9 cellular contexts compared by ENCODE assay signal in genomic region chr6:43516367-43516696, GRCh38. TPM values are rescaled to one million over a fixed set of nuclear protein-coding genes. Genes with fewer than 3 reads are reported as not detected.
A peak's percentile ranks its signal among the peaks of the same experiment; 100 is the strongest.
DNase-seq lines count a peak whose midpoint lies in the region; ATAC-seq and TF ChIP-seq lines count a peak whose summit lies in the region.
"Had no signal": no experiment of that assay in that cellular context is flagged by ENCODE, and none has a peak within 500 bp of the region (broad histone marks: within the 10 kb centered on the region; RNA-seq: fewer than 3 reads in every experiment).

No MANE protein-coding gene starts in this region.

- no peak for TF ChIP-seq RAD21 in IMR-90 (IDR thresholded peaks at IDR 0.05; ENCODE audit: low read length)
- no peak for TF ChIP-seq RAD21 in neural cell (conservative IDR thresholded peaks at IDR 0.05)

- CTCF ChIA-PET in BJ (lab: Yijun Ruan, JAX) (interaction anchor here (0.8 to 1.9 kb wide), 7 partner anchors 9 to 253 kb away, joined by 3 to 11 read pairs (median 3); no protein-coding TSS in a partner anchor), IMR-90 (lab: Yijun Ruan, JAX) (interaction anchor here (1.1 kb wide), 1 partner anchor 9 kb away, joined by 3 read pairs; no protein-coding TSS in a partner anchor)

- H3K9me3 ChIP-seq in IMR-90 (ENCODE audit: control insufficient read depth, insufficient read depth, low read length) (no peaks in the 10 kb centered on the region), endocrine pancreas (ENCODE audit: control insufficient read depth, low read length) (no peaks in the 10 kb centered on the region), neural cell (ENCODE audit: low read length) (no peaks in the 10 kb centered on the region)

- no peaks in the 10 kb centered on the region for H3K27me3 ChIP-seq in BJ (ENCODE audit: control insufficient read depth, insufficient read depth, low read length)
- no peaks in the 10 kb centered on the region for H3K27me3 ChIP-seq in IMR-90 (ENCODE audit: control insufficient read depth, insufficient read depth, low read length)
- no peaks in the 10 kb centered on the region for H3K27me3 ChIP-seq in endocrine pancreas (ENCODE audit: control insufficient read depth, insufficient read depth, low read length)
- no peaks in the 10 kb centered on the region for H3K27me3 ChIP-seq in neural cell (ENCODE audit: insufficient read depth, low read depth, low read length)

- no peak overlapping the region; the same call in 2 of the 3 replicates for H2BK15ac ChIP-seq in IMR-90 (ENCODE audit: low read depth, low read length)

- H3K9me1 ChIP-seq in IMR-90 (ENCODE audit: insufficient read depth, low read length): 0 out of 2 replicates have a peak, but pooled peaks cover 9% of the 10 kb centered on the region

- dilution Hi-C loops in IMR-90 (cut with HindIII; ENCODE audit: low sequenced_read_pairs, unreplicated experiment): no loop called here

- intact Hi-C loops in IMR-90 (cut with micrococcal nuclease): no loop called here

- TF ChIP-seq POLR2A in IMR-90 (IDR thresholded peaks at IDR 0.05; ENCODE audit: low read depth, low read length): no peak

- H2AK5ac ChIP-seq in IMR-90 (ENCODE audit: low read depth, low read length): peak overlapping the region; percentile 85

- H3F3A ChIP-seq in neural cell (ENCODE audit: insufficient read depth, low read length, poor library complexity, severe bottlenecking): no peaks in the 10 kb centered on the region

- TF ChIP-seq CTCF in BJ (IDR thresholded peaks at IDR 0.05; ENCODE audit: insufficient read depth, low read depth, low read length) (no peak), IMR-90 (conservative IDR thresholded peaks at IDR 0.05; ENCODE audit: low read depth, low read length) (no peak), neural cell (IDR thresholded peaks at IDR 0.05; ENCODE audit: poor library complexity, severe bottlenecking) (no peak), GM13976 (IDR thresholded peaks at IDR 0.05; ENCODE audit: borderline replicate concordance, control extremely low read depth, extremely low read depth, insufficient read depth, missing control alignments) (no peak), glutamatergic neuron (IDR thresholded peaks at IDR 0.05; ENCODE audit: partially characterized antibody, unreplicated experiment) (no peak)

- peak overlapping the region; percentile 76 for H3K14ac ChIP-seq in IMR-90 (replicated peaks; ENCODE audit: low read depth, low read length)

- no peak for DNase-seq in BJ (ENCODE audit: low read depth)
- DNase-seq in IMR-90: no peak
- DNase-seq in activated CD4-positive, alpha-beta T cell treated with anti-CD3 and anti-CD28 coated beads, Interleukin-2, amount 50 U/mL, for 48 hours: no peak
- DNase-seq in GM13976 (ENCODE audit: low spot score): no peak
- no peak for DNase-seq in glutamatergic neuron

- 0% methylated on average over 2 of the region's 10 CpGs; no CpG with 5 or more reads in 1 of the 2 experiments for WGBS in IMR-90 (ENCODE audit: extremely low coverage in 2 of 2, insufficient read length in 1 of 2), 2 experiments

- no peak overlapping the region for H3K27ac Mint-ChIP-seq in glutamatergic neuron (ENCODE audit: unreplicated experiment)
- H3K27ac Mint-ChIP-seq: activated naive CD8-positive, alpha-beta T cell had no signal

- no peaks in the 10 kb centered on the region for H3K9me2 ChIP-seq in neural cell (ENCODE audit: insufficient read depth, low read length)

- in situ Hi-C loops in IMR-90 (cut with MboI; ENCODE audit: low sequenced_read_pairs): no loop called here
- in situ Hi-C loops in GM13976 (cut with MboI; ENCODE audit: low sequenced_read_pairs, unreplicated experiment): no loop called here

- peaks cover 8% of the 10 kb centered on the region for H3K27me3 Mint-ChIP-seq in glutamatergic neuron (ENCODE audit: unreplicated experiment)
- H3K27me3 Mint-ChIP-seq: activated naive CD8-positive, alpha-beta T cell had no signal

- H3K9me3 Mint-ChIP-seq in glutamatergic neuron (ENCODE audit: unreplicated experiment): peaks cover 2% of the 10 kb centered on the region

- H3K4me1 ChIP-seq in IMR-90 (ENCODE audit: control insufficient read depth, insufficient read depth, low read length): peaks cover 9% of the 10 kb centered on the region
- peaks cover 8% of the 10 kb centered on the region for H3K4me1 ChIP-seq in endocrine pancreas (ENCODE audit: control insufficient read depth, insufficient read depth, low read length)

- H3K9ac ChIP-seq in IMR-90 (ENCODE audit: low read depth, low read length) (peak overlapping the region; percentile 90), endocrine pancreas (ENCODE audit: control insufficient read depth, insufficient read depth, low read length) (peak overlapping the region; percentile 96), neural cell (ENCODE audit: low read length) (peak overlapping the region; percentile 99)

- H2AK9ac ChIP-seq in IMR-90 (replicated peaks; ENCODE audit: low read depth, low read length, poor library complexity): peak overlapping the region; percentile 99

- peak overlapping the region; percentile 86 for H3K4ac ChIP-seq in IMR-90 (ENCODE audit: low read depth, low read length)

- no peak for TF ChIP-seq EP300 in neural cell (conservative IDR thresholded peaks at IDR 0.05; ENCODE audit: poor library complexity, severe bottlenecking)

- BruUV-seq in IMR-90 (replicated peaks; lab: Mats Ljungman, UMichigan): TSS peak; percentile 70

- H2AFZ ChIP-seq in IMR-90 (replicated peaks; ENCODE audit: low read length, poor library complexity): peak overlapping the region; percentile 98
- peak overlapping the region; percentile 81 for H2AFZ ChIP-seq in neural cell (ENCODE audit: low read depth, low read length)

- H3K36me3 ChIP-seq in BJ (ENCODE audit: control insufficient read depth, insufficient read depth, low read length) (peaks cover 38% of the 10 kb centered on the region), IMR-90 (ENCODE audit: control insufficient read depth, insufficient read depth, low read length) (peaks cover 54% of the 10 kb centered on the region), endocrine pancreas (ENCODE audit: control insufficient read depth, insufficient read depth, low read length) (peaks cover 3% of the 10 kb centered on the region), neural cell (ENCODE audit: insufficient read depth, low read length) (no peaks in the 10 kb centered on the region)

- H3K27ac ChIP-seq in IMR-90 (ENCODE audit: insufficient read depth, low read length): peak overlapping the region; percentile 72
- H3K27ac ChIP-seq in neural cell (ENCODE audit: low read length): peak overlapping the region; percentile 95

- H4K20me1 ChIP-seq in IMR-90 (ENCODE audit: insufficient read depth, low read length): peaks cover 3% of the 10 kb centered on the region; the same call in 1 of the 2 replicates
- H4K20me1 ChIP-seq in neural cell (ENCODE audit: insufficient read depth): no peaks in the 10 kb centered on the region

- H3K4me2 ChIP-seq in IMR-90 (ENCODE audit: low read depth, low read length): peak overlapping the region; percentile 72
- H3K4me2 ChIP-seq in neural cell (ENCODE audit: low read length): peak overlapping the region; percentile 81

- H3K56ac ChIP-seq in IMR-90 (ENCODE audit: extremely low read depth, insufficient read depth, low read length): peak overlapping the region; percentile 81

- H3K18ac ChIP-seq in IMR-90 (ENCODE audit: low read depth, low read length): no peak overlapping the region

- ATAC-seq in IMR-90 (ENCODE audit: low read depth) (no peak), HG02798 (IDR thresholded peaks at IDR 0.05; ENCODE audit: poor library complexity, unreplicated experiment) (no peak)

- H3K36me3 Mint-ChIP-seq in glutamatergic neuron (ENCODE audit: unreplicated experiment): peaks cover 8% of the 10 kb centered on the region

- H4K8ac ChIP-seq in IMR-90 (ENCODE audit: low read depth in 2 of 2, low read length in 2 of 2): peak overlapping the region; percentile 70 to 90

- POLR2A ChIA-PET in BJ (lab: Charles Lee): no interaction called here
- POLR2A ChIA-PET in IMR-90 (lab: Charles Lee; ENCODE audit: unreplicated experiment): no interaction called here

- H3K79me1 ChIP-seq in IMR-90 (ENCODE audit: low read depth in 1 of 2, low read length in 2 of 2): peaks cover 29 to 54% of the 10 kb centered on the region in 2 experiments

- H3K4me3 ChIP-seq in BJ (ENCODE audit: low read depth, low read length): peak overlapping the region; percentile 92
- H3K4me3 ChIP-seq in IMR-90 (ENCODE audit: insufficient read depth, low read depth, low read length): peak overlapping the region; percentile 80
- H3K4me3 ChIP-seq in endocrine pancreas (ENCODE audit: control insufficient read depth, insufficient read depth, low read length): peak overlapping the region; percentile 88
- H3K4me3 ChIP-seq in neural cell (ENCODE audit: low read length): peak overlapping the region; percentile 99

- no peak overlapping the region for H3K4me3 Mint-ChIP-seq in glutamatergic neuron (ENCODE audit: unreplicated experiment)
- H3K4me3 Mint-ChIP-seq: activated naive CD8-positive, alpha-beta T cell had no signal

- H3K4me1 Mint-ChIP-seq in glutamatergic neuron (ENCODE audit: low read depth, unreplicated experiment): peaks cover 12% of the 10 kb centered on the region

- H2BK20ac ChIP-seq in IMR-90 (ENCODE audit: low read depth, low read length): no peak overlapping the region

- H3K23ac ChIP-seq in IMR-90 (ENCODE audit: low read depth, low read length): peak overlapping the region; percentile 66; the same call in 1 of the 2 replicates

- H4K5ac ChIP-seq in IMR-90 (ENCODE audit: low read depth, low read length): peak overlapping the region; percentile 65

- no peak overlapping the region for H2BK120ac ChIP-seq in IMR-90 (ENCODE audit: low read depth, low read length)

- H3K79me2 ChIP-seq in neural cell (replicated peaks; ENCODE audit: insufficient read depth, low read length): peaks cover 44% of the 10 kb centered on the region

- H2BK5ac ChIP-seq in IMR-90 (ENCODE audit: low read depth, low read length, poor library complexity, severe bottlenecking): peak overlapping the region; percentile 63

- peak overlapping the region; percentile 65 for H4K91ac ChIP-seq in IMR-90 (ENCODE audit: insufficient read depth, low read depth, low read length)

RNA-seq across cellular contexts. Expression of gene YIPF3, which starts 0.4 kb away (rescaled TPM):
- 291 and 355 TPM in 2 replicates for polyA plus RNA-seq in BJ (2011; rRNA removed)
- polyA minus RNA-seq in BJ (2011; rRNA and poly(A)+ RNA removed): 242 and 409 TPM in 2 replicates
- 114 and 120 TPM in 2 replicates for total RNA-seq in IMR-90 (2012; rRNA removed)
- polyA plus RNA-seq in IMR-90 (2012; rRNA removed): 193 and 207 TPM in 2 replicates
- 112 and 320 TPM in 2 replicates for polyA plus RNA-seq in IMR-90 (2012; cell fraction: cytosol; rRNA removed)
- polyA plus RNA-seq in IMR-90 (2012; cell fraction: nucleus; rRNA removed; ENCODE audit: low replicate concordance): 295 and 320 TPM in 2 replicates
- 236 and 244 TPM in 2 replicates for polyA plus RNA-seq in neural cell
- 99.9 and 104 TPM in 2 replicates for polyA minus RNA-seq in neural cell
- 198 TPM for total RNA-seq in glutamatergic neuron (ENCODE audit: unreplicated experiment)

RNA-seq across cellular contexts. Expression of gene POLR1C, which starts 0.6 kb away (rescaled TPM):
- polyA plus RNA-seq in BJ (2011; rRNA removed) (37.5 and 41.5 TPM in 2 replicates), IMR-90 (2012; rRNA removed) (46.1 and 48.4 TPM in 2 replicates), neural cell (62.0 and 88.7 TPM in 2 replicates)
- 12.6 and 25.1 TPM in 2 replicates for polyA minus RNA-seq in BJ (2011; rRNA and poly(A)+ RNA removed)
- total RNA-seq in IMR-90 (2012; rRNA removed) (69.4 and 72.6 TPM in 2 replicates), glutamatergic neuron (ENCODE audit: unreplicated experiment) (18.9 TPM)
- polyA plus RNA-seq in IMR-90 (2012; cell fraction: cytosol; rRNA removed): 15.8 and 35.9 TPM in 2 replicates
- polyA plus RNA-seq in IMR-90 (2012; cell fraction: nucleus; rRNA removed; ENCODE audit: low replicate concordance): 38.4 and 105 TPM in 2 replicates
- polyA minus RNA-seq in neural cell: 28.5 and 31.4 TPM in 2 replicates

RNA-seq across cellular contexts. Expression of gene LRRC73, which starts 6.2 kb away (rescaled TPM):
- polyA plus RNA-seq in BJ (2011; rRNA removed): 0.15 and 0.33 TPM in 2 replicates
- 0.28 and 0.46 TPM in 2 replicates for polyA minus RNA-seq in BJ (2011; rRNA and poly(A)+ RNA removed)
- under 0.01 TPM in 2 replicates for total RNA-seq in IMR-90 (2012; rRNA removed)
- 0.23 and 0.31 TPM in 2 replicates for polyA plus RNA-seq in IMR-90 (2012; rRNA removed)
- 0.51 and 0.55 TPM in 2 replicates for polyA plus RNA-seq in IMR-90 (2012; cell fraction: cytosol; rRNA removed)
- polyA plus RNA-seq in IMR-90 (2012; cell fraction: nucleus; rRNA removed; ENCODE audit: low replicate concordance): 0.26 and 0.49 TPM in 2 replicates
- polyA plus RNA-seq in neural cell: 4.7 and 6.9 TPM in 2 replicates
- polyA minus RNA-seq in neural cell: 3.5 and 4.9 TPM in 2 replicates
- total RNA-seq in glutamatergic neuron (ENCODE audit: unreplicated experiment): 1.2 TPM

RNA-seq across cellular contexts. Expression of gene TJAP1, which starts 39.0 kb away (rescaled TPM):
- polyA plus RNA-seq in BJ (2011; rRNA removed) (17.5 and 29.0 TPM in 2 replicates), IMR-90 (2012; rRNA removed) (34.2 and 35.8 TPM in 2 replicates), neural cell (11.4 and 12.6 TPM in 2 replicates)
- 10.3 and 10.4 TPM in 2 replicates for polyA minus RNA-seq in BJ (2011; rRNA and poly(A)+ RNA removed)
- total RNA-seq in IMR-90 (2012; rRNA removed) (12.2 and 12.5 TPM in 2 replicates), glutamatergic neuron (ENCODE audit: unreplicated experiment) (30.9 TPM)
- 32.2 and 36.9 TPM in 2 replicates for polyA plus RNA-seq in IMR-90 (2012; cell fraction: cytosol; rRNA removed)
- 136 and 192 TPM in 2 replicates for polyA plus RNA-seq in IMR-90 (2012; cell fraction: nucleus; rRNA removed; ENCODE audit: low replicate concordance)
- polyA minus RNA-seq in neural cell: 9.1 and 11.4 TPM in 2 replicates

RNA-seq across cellular contexts. Expression of gene XPO5, which starts 59.5 kb away (rescaled TPM):
- polyA plus RNA-seq in BJ (2011; rRNA removed): 28.0 and 37.7 TPM in 2 replicates
- polyA minus RNA-seq in BJ (2011; rRNA and poly(A)+ RNA removed): 32.5 and 51.2 TPM in 2 replicates
- total RNA-seq in IMR-90 (2012; rRNA removed): 30.0 and 30.1 TPM in 2 replicates
- 27.3 and 29.0 TPM in 2 replicates for polyA plus RNA-seq in IMR-90 (2012; rRNA removed)
- 7.0 and 15.6 TPM in 2 replicates for polyA plus RNA-seq in IMR-90 (2012; cell fraction: cytosol; rRNA removed)
- 25.4 and 42.1 TPM in 2 replicates for polyA plus RNA-seq in IMR-90 (2012; cell fraction: nucleus; rRNA removed; ENCODE audit: low replicate concordance)
- 28.5 and 36.0 TPM in 2 replicates for polyA plus RNA-seq in neural cell
- polyA minus RNA-seq in neural cell: 50.1 and 52.3 TPM in 2 replicates
- 52.7 TPM for total RNA-seq in glutamatergic neuron (ENCODE audit: unreplicated experiment)
